ENCODE assay signal across 1 cellular context in the genomic region with DNA sequence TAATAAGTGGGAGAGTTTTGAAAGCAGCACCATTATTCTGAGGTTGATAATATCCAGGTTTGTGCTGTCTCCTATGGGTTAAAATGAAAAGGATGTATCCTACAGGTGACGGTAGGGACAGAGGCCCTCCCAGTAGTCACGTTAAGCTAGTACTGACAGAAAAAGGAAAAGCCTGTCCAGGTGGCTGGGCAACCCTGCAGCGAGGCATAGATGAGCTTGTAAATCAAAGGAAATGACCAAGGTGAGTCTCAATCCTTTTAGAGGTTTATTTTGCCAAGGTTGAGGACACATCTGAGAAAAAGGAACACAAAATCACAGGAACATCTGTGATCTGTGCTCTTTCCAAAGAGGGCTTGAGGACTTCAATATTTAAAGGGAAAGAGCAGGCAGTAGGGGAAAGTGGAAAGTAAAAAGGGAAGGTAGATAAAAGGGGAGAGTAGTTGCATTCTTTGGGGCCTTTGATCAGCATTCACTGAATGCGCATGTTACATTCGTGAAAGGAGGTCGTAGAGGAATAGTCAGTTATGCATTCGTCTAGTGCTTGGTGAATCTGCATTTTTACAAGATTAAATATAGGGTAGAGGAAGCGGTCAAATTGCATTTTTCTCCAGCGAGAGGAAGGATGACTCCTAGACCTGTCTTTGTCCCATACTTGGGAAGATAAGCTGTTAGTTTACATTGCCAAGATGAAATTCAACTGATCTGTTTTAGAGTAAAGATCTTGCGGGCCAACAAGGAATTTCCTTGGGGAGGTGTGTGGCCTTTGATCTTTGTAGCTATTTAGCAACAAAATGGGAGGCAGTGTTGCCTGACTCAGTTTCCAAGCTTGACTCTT.
TF ChIP-seq lines count a peak whose summit lies in the region.

No MANE protein-coding gene starts in this region.

TF ChIP-seq in endothelial cell of umbilical vein, 7 proteins besides CTCF, POLR2A, EP300 and RAD21:
- TF ChIP-seq EZH2 (IDR thresholded peaks at IDR 0.05; ENCODE audit: borderline replicate concordance, low read depth, low read length, severe bottlenecking) (no peak), GATA2 (IDR thresholded peaks at IDR 0.05; ENCODE audit: insufficient read depth, insufficient read length, low read depth, low read length) (no peak), FOS (IDR thresholded peaks at IDR 0.05; ENCODE audit: borderline replicate concordance, insufficient read depth, low read length) (no peak), JUN (IDR thresholded peaks at IDR 0.05; ENCODE audit: borderline replicate concordance, insufficient read depth, insufficient read length, low read depth) (no peak), POLR2AphosphoS5 (IDR thresholded peaks at IDR 0.05; ENCODE audit: insufficient read depth, low read depth, low read length) (no peak), MYC (IDR thresholded peaks at IDR 0.05; ENCODE audit: low read depth, low read length) (no peak)
- TF ChIP-seq, protein P1, sequence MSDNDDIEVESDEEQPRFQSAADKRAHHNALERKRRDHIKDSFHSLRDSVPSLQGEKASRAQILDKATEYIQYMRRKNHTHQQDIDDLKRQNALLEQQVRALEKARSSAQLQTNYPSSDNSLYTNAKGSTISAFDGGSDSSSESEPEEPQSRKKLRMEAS (IDR thresholded peaks at IDR 0.05; ENCODE audit: insufficient read depth, insufficient read length) = no peak
